Comparison of ENCODE assay signal across 1 cellular context in genomic region chr1:155324717-155325595, GRCh38.
TF ChIP-seq lines count a peak whose summit lies in the region.

No MANE protein-coding gene starts in this region.

TF ChIP-seq in HepG2, 621 proteins besides CTCF, POLR2A, EP300 and RAD21 (continued from another document):
- TF ChIP-seq ZNF687 (CRISPR knock-in tag; IDR thresholded peaks at IDR 0.05), result peak; percentile 49
- 0 out of 2 replicates have a peak, but pooled peaks have one; percentile 9 for TF ChIP-seq RXRA (CRISPR knock-in tag; IDR thresholded peaks at IDR 0.05)
- TF ChIP-seq POGK (CRISPR knock-in tag; conservative IDR thresholded peaks at IDR 0.05), result 0 out of 2 replicates have a peak, but pooled peaks have one; percentile 6
